ENCODE assay signal across 18 cellular contexts in the genomic region with DNA sequence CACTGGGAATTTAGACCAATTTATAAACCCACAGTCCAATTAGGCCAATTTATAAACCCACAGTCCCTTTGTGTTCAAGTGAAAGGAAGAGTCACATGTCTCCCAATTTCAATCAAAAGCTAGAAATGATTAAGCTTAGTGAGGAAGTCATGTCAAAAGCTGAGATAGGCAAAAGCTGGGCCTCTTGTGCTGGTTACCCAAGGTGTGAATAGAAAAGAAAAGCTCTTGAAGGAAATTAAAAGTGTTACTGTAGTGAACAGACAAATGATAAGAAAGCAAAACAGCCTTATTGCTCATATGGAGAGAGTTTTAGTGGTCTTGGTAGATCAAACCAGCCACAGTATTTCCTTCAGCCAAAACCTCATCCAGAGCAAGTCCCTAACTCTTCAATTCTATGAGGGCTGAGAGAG.
DNase-seq lines count a peak whose midpoint lies in the region; ATAC-seq and TF ChIP-seq lines count a peak whose summit lies in the region.
"Had no signal": no experiment of that assay in that cellular context is flagged by ENCODE, and none has a peak within 500 bp of the region (broad histone marks: within the 10 kb centered on the region; RNA-seq: fewer than 3 reads in every experiment).

No MANE protein-coding gene starts in this region.

- intact Hi-C loops in PC-9 (cut with micrococcal nuclease; ENCODE audit: unreplicated experiment), result no loop called here

- H3K4me3 Mint-ChIP-seq in activated T-cell treated with anti-CD3 and anti-CD28 coated beads, Interleukin-2, amount 50 U/mL, for 72 hours, result no peak overlapping the region

- no peaks in the 10 kb centered on the region for H3K27me3 ChIP-seq in PC-9 (ENCODE audit: insufficient read depth, low read depth)

- H3K27me3 Mint-ChIP-seq in activated T-cell treated with anti-CD3 and anti-CD28 coated beads, Interleukin-2, amount 50 U/mL, for 72 hours (ENCODE audit: low read depth), result no peaks in the 10 kb centered on the region

- peaks cover 0 to 2% of the 10 kb centered on the region in 2 donors for H3K9me3 Mint-ChIP-seq in activated T-cell treated with anti-CD3 and anti-CD28 coated beads, Interleukin-2, amount 50 U/mL, for 72 hours

- H3K4me1 Mint-ChIP-seq in activated T-cell treated with anti-CD3 and anti-CD28 coated beads, Interleukin-2, amount 50 U/mL, for 72 hours (ENCODE audit: low read depth), result no peaks in the 10 kb centered on the region

- no peaks in the 10 kb centered on the region for H4K20me1 ChIP-seq in PC-9 (ENCODE audit: insufficient read depth)

- no peaks in the 10 kb centered on the region for H3K36me3 Mint-ChIP-seq in activated T-cell treated with anti-CD3 and anti-CD28 coated beads, Interleukin-2, amount 50 U/mL, for 72 hours (ENCODE audit: insufficient read depth in 2 of 2)

- CTCF ChIA-PET in PC-9 (lab: Charles Lee), result no interaction called here

- H3K27ac ChIP-seq in PC-9, result no peak overlapping the region
- H3K27ac ChIP-seq: SK-N-MC had no signal

- H3K9me2 ChIP-seq in PC-9 (ENCODE audit: insufficient read depth), result no peaks in the 10 kb centered on the region

- peak; percentile 69 to 70 for ATAC-seq in activated T-cell treated with anti-CD3 and anti-CD28 coated beads, Interleukin-2, amount 50 U/mL, for 72 hours (replicated peaks in 1 of 2)
- peak; percentile 56 for ATAC-seq in GM21619 (IDR thresholded peaks at IDR 0.05; ENCODE audit: unreplicated experiment)
- ATAC-seq: Right ventricle myocardium inferior had no signal

- H3K4me2 ChIP-seq in PC-9, result no peak overlapping the region

- no peaks in the 10 kb centered on the region for H3K4me1 ChIP-seq in PC-9 (replicated peaks; ENCODE audit: insufficient read depth)
- H3K4me1 ChIP-seq: Caco-2 had no signal

- no peak for TF ChIP-seq CTCF in PC-9 (conservative IDR thresholded peaks at IDR 0.05)

- no peak overlapping the region for H3K4me3 ChIP-seq in PC-9
- H3K4me3 ChIP-seq: SK-N-MC had no signal

- BruUV-seq in PC-9 (replicated peaks; lab: Mats Ljungman, UMichigan), result no TSS peak

- H3K79me2 ChIP-seq in PC-9 (ENCODE audit: low read depth), result no peaks in the 10 kb centered on the region

- DNase-seq in activated T-cell treated with anti-CD3 and anti-CD28 coated beads, Interleukin-2, amount 50 U/mL, for 72 hours, result no peak
- DNase-seq in activated T-cell treated with anti-CD3 and anti-CD28 coated beads for 4 hours (no peak), PC-9 (no peak), DMS53 (lab: John Stamatoyannopoulos, UW) (no peak), DMS114 treated with DMSO at 0.1 percent for 48 hours (lab: John Stamatoyannopoulos, UW; ENCODE audit: unreplicated experiment) (no peak), globus pallidus (ENCODE audit: low spot score) (no peak), NCI-H69 (lab: John Stamatoyannopoulos, UW) (no peak)
- DNase-seq: AML-193, Caco-2, HCEC 1CT, KG1, NCI-H1092, NCI-H187, NCI-H446, NCI-H774 had no signal

- no peaks in the 10 kb centered on the region for H3F3A ChIP-seq in PC-9 (ENCODE audit: insufficient read depth, low read depth)

- H3K36me3 ChIP-seq in PC-9 (ENCODE audit: low read depth), result no peaks in the 10 kb centered on the region

- H2AFZ ChIP-seq in PC-9, result 0 out of 2 replicates have a peak overlapping the region, but pooled peaks have one; percentile 7

- H3K9me3 ChIP-seq in PC-9 (ENCODE audit: insufficient read depth, low read depth), result peaks cover 4% of the 10 kb centered on the region; the same call in 1 of the 2 replicates
- H3K9me3 ChIP-seq: Caco-2 had no signal

- no peak overlapping the region for H3K27ac Mint-ChIP-seq in activated T-cell treated with anti-CD3 and anti-CD28 coated beads, Interleukin-2, amount 50 U/mL, for 72 hours

- POLR2A ChIA-PET in PC-9 (lab: Charles Lee; ENCODE audit: unreplicated experiment), result no interaction called here
